20 cellular contexts compared by ENCODE assay signal in the genomic region with DNA sequence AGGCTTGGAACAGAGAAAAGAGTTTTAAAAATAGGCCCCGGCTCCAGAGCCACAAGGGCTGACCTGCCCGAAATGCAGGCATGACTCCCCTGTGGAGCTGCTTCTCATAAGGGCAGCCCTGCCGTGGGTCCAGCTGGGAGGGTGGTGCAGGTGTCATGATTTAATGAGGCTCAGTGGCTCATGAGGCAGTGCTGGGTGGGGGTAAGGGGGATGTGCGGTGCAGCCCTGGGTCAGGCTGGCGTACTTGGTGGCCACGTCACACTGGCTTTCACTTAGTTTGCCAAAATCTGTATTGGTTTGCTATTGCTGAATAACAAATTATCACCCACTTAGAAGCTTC. TPM values are rescaled to one million over a fixed set of nuclear protein-coding genes. Genes with fewer than 3 reads are reported as not detected.
DNase-seq lines count a peak whose midpoint lies in the region; TF ChIP-seq lines count a peak whose summit lies in the region.
"Had no signal": no experiment of that assay in that cellular context is flagged by ENCODE, and none has a peak within 500 bp of the region (broad histone marks: within the 10 kb centered on the region; RNA-seq: fewer than 3 reads in every experiment).

No MANE protein-coding gene starts in this region.

- H3K4me3 Mint-ChIP-seq in activated naive CD4-positive, alpha-beta T cell treated with anti-CD3 and anti-CD28 coated beads, Interleukin-2, amount 10 ng/mL, durations not matched to agents 7 days and 5 days: no peak overlapping the region
- H3K4me3 Mint-ChIP-seq in activated naive CD4-positive, alpha-beta T cell treated with anti-CD3 and anti-CD28 coated beads for 36 hours: no peak overlapping the region
- no peak overlapping the region for H3K4me3 Mint-ChIP-seq in progenitor cell of endocrine pancreas (ENCODE audit: low read depth)
- H3K4me3 Mint-ChIP-seq: IgD-negative memory B cell had no signal

- no peaks in the 10 kb centered on the region for H3K9me3 Mint-ChIP-seq in activated naive CD4-positive, alpha-beta T cell treated with anti-CD3 and anti-CD28 coated beads, Interleukin-2, amount 10 ng/mL, durations not matched to agents 7 days and 5 days
- no peaks in the 10 kb centered on the region for H3K9me3 Mint-ChIP-seq in activated naive CD4-positive, alpha-beta T cell treated with anti-CD3 and anti-CD28 coated beads for 36 hours
- no peaks in the 10 kb centered on the region for H3K9me3 Mint-ChIP-seq in progenitor cell of endocrine pancreas (ENCODE audit: low read depth)
- H3K9me3 Mint-ChIP-seq: IgD-negative memory B cell had no signal

- intact Hi-C loops in activated naive CD4-positive, alpha-beta T cell treated with anti-CD3 and anti-CD28 coated beads for 36 hours (cut with micrococcal nuclease): no loop called here
- intact Hi-C loops in tibial artery (cut with DNase I; ENCODE audit: low total_unique reads): no loop called here

- no peaks in the 10 kb centered on the region for H3K36me3 ChIP-seq in tibial artery
- H3K36me3 ChIP-seq: MG63, SJSA1 had no signal

- H3K27ac Mint-ChIP-seq in activated naive CD4-positive, alpha-beta T cell treated with anti-CD3 and anti-CD28 coated beads, Interleukin-2, amount 10 ng/mL, durations not matched to agents 7 days and 5 days: no peak overlapping the region
- no peak overlapping the region for H3K27ac Mint-ChIP-seq in activated naive CD4-positive, alpha-beta T cell treated with anti-CD3 and anti-CD28 coated beads for 36 hours
- H3K27ac Mint-ChIP-seq in progenitor cell of endocrine pancreas: no peak overlapping the region
- H3K27ac Mint-ChIP-seq: IgD-negative memory B cell had no signal

- no peaks in the 10 kb centered on the region for H3K4me1 Mint-ChIP-seq in activated naive CD4-positive, alpha-beta T cell treated with anti-CD3 and anti-CD28 coated beads, Interleukin-2, amount 10 ng/mL, durations not matched to agents 7 days and 5 days
- no peaks in the 10 kb centered on the region for H3K4me1 Mint-ChIP-seq in activated naive CD4-positive, alpha-beta T cell treated with anti-CD3 and anti-CD28 coated beads for 36 hours (ENCODE audit: low read depth)
- H3K4me1 Mint-ChIP-seq in progenitor cell of endocrine pancreas (ENCODE audit: low read depth): no peaks in the 10 kb centered on the region
- H3K4me1 Mint-ChIP-seq: IgD-negative memory B cell had no signal

- H3K4me3 ChIP-seq in coronary artery (no peak overlapping the region), tibial artery (no peak overlapping the region)
- H3K4me3 ChIP-seq: MG63, SJSA1 had no signal

- TF ChIP-seq CTCF in coronary artery (IDR thresholded peaks at IDR 0.05): no peak
- TF ChIP-seq CTCF in tibial artery (IDR thresholded peaks at IDR 0.05): no peak
- TF ChIP-seq CTCF in progenitor cell of endocrine pancreas (IDR thresholded peaks at IDR 0.05; ENCODE audit: unreplicated experiment): no peak

- DNase-seq in activated naive CD4-positive, alpha-beta T cell treated with anti-CD3 and anti-CD28 coated beads, Interleukin-2, amount 10 ng/mL, durations not matched to agents 7 days and 5 days: peak; percentile 4
- no peak for DNase-seq in activated naive CD4-positive, alpha-beta T cell treated with anti-CD3 and anti-CD28 coated beads for 36 hours
- DNase-seq in coronary artery (ENCODE audit: low spot score): peak; percentile 60
- peak; percentile 47 for DNase-seq in mesenteric fat pad (ENCODE audit: low spot score)
- peak; percentile 12 to 54 for DNase-seq in tibial artery
- no peak for DNase-seq in HuH-7.5 (ENCODE audit: low spot score)
- no peak for DNase-seq in progenitor cell of endocrine pancreas (ENCODE audit: low spot score, unreplicated experiment)
- no peak for DNase-seq in D341Med (ENCODE audit: low spot score)
- DNase-seq: ACHN, DMS79, Kasumi-1, MG63, NCI-H1048, NCI-H1436 treated with DMSO at 0.1 percent for 48 hours, NCI-H2029, NCI-H345, NCI-H524 treated with DMSO at 0.1 percent for 48 hours had no signal

- peaks cover 0 to 4% (median 0%) of the 10 kb centered on the region in 3 donors for H3K9me3 ChIP-seq in tibial artery
- H3K9me3 ChIP-seq: MG63, SJSA1 had no signal

- CTCF ChIA-PET in activated naive CD4-positive, alpha-beta T cell treated with anti-CD3 and anti-CD28 coated beads, Interleukin-2, amount 10 ng/mL, durations not matched to agents 7 days and 5 days (lab: Charles Lee): no interaction called here
- CTCF ChIA-PET in activated naive CD4-positive, alpha-beta T cell treated with anti-CD3 and anti-CD28 coated beads for 36 hours (lab: Charles Lee): interaction anchor here (0.7 kb wide), 1 partner anchor 1002 kb away, joined by 3 read pairs; no protein-coding TSS in a partner anchor

- H3K27me3 Mint-ChIP-seq in activated naive CD4-positive, alpha-beta T cell treated with anti-CD3 and anti-CD28 coated beads, Interleukin-2, amount 10 ng/mL, durations not matched to agents 7 days and 5 days: peaks cover 24% of the 10 kb centered on the region
- H3K27me3 Mint-ChIP-seq in activated naive CD4-positive, alpha-beta T cell treated with anti-CD3 and anti-CD28 coated beads for 36 hours (ENCODE audit: low read depth): no peaks in the 10 kb centered on the region
- H3K27me3 Mint-ChIP-seq in progenitor cell of endocrine pancreas: peaks cover 2% of the 10 kb centered on the region

- H3K36me3 Mint-ChIP-seq in activated naive CD4-positive, alpha-beta T cell treated with anti-CD3 and anti-CD28 coated beads, Interleukin-2, amount 10 ng/mL, durations not matched to agents 7 days and 5 days: no peaks in the 10 kb centered on the region
- no peaks in the 10 kb centered on the region for H3K36me3 Mint-ChIP-seq in activated naive CD4-positive, alpha-beta T cell treated with anti-CD3 and anti-CD28 coated beads for 36 hours (ENCODE audit: low read depth)
- peaks cover 1% of the 10 kb centered on the region for H3K36me3 Mint-ChIP-seq in progenitor cell of endocrine pancreas (ENCODE audit: insufficient read depth)
- H3K36me3 Mint-ChIP-seq: IgD-negative memory B cell had no signal

- no peaks in the 10 kb centered on the region for H3K27me3 ChIP-seq in tibial artery
- H3K27me3 ChIP-seq: MG63, SJSA1 had no signal

- H3K27ac ChIP-seq in coronary artery (no peak overlapping the region), tibial artery (no peak overlapping the region)
- H3K27ac ChIP-seq: C4-2B, SJSA1 had no signal

- H3K4me1 ChIP-seq in tibial artery: no peaks in the 10 kb centered on the region

RNA-seq across cellular contexts. Expression of a gene that starts 33.6 kb away (rescaled TPM):
- total RNA-seq in activated naive CD4-positive, alpha-beta T cell treated with anti-CD3 and anti-CD28 coated beads for 36 hours: 100 to 1,000 TPM; 127 to 129 TPM
- total RNA-seq in mesenteric fat pad (0.55 TPM), progenitor cell of endocrine pancreas (22.0 and 23.1 TPM in 2 replicates)

RNA-seq across cellular contexts. Expression of a gene that starts 42.6 kb away (rescaled TPM):
- total RNA-seq in activated naive CD4-positive, alpha-beta T cell treated with anti-CD3 and anti-CD28 coated beads for 36 hours: not detected
- total RNA-seq in mesenteric fat pad (not detected), progenitor cell of endocrine pancreas (not detected in 2 replicates)
- total RNA-seq: SJSA1 had no signal

Comparison
In these comparisons a context has a peak if more than half of its experiments do, and no peak if none do; other contexts are left out.
1. DNase-seq: peak in activated naive CD4-positive, alpha-beta T cell treated with anti-CD3 and anti-CD28 coated beads, Interleukin-2, amount 10 ng/mL, durations not matched to agents 7 days and 5 days (single experiment), coronary artery (single experiment), mesenteric fat pad (single experiment) and tibial artery (2 of 2); none in activated naive CD4-positive, alpha-beta T cell treated with anti-CD3 and anti-CD28 coated beads for 36 hours (single experiment), HuH-7.5 (single experiment), progenitor cell of endocrine pancreas (single experiment) and D341Med (single experiment).
2. RNA of a gene that starts 33.6 kb away (total RNA-seq): 127 to 129 TPM in activated naive CD4-positive, alpha-beta T cell treated with anti-CD3 and anti-CD28 coated beads for 36 hours and 22.0 to 23.1 TPM in progenitor cell of endocrine pancreas; 0.55 TPM in mesenteric fat pad (single experiment); every median in the first group is over 10 times any median in the second.